15 cellular contexts compared by ENCODE assay signal in genomic region chr1:25033030-25033827, GRCh38.
DNase-seq lines count a peak whose midpoint lies in the region; ATAC-seq, FAIRE-seq and TF ChIP-seq lines count a peak whose summit lies in the region.
"Had no signal": no experiment of that assay in that cellular context is flagged by ENCODE, and none has a peak within 500 bp of the region (broad histone marks: within the 10 kb centered on the region; RNA-seq: fewer than 3 reads in every experiment).

No MANE protein-coding gene starts in this region.

- H3K4me1 Mint-ChIP-seq in CD4-positive, alpha-beta T cell (ENCODE audit: low read depth) = peaks cover 71% of the 10 kb centered on the region
- peaks cover 51% of the 10 kb centered on the region for H3K4me1 Mint-ChIP-seq in T-helper 17 cell

- 39% methylated on average over 12 of the region's 12 CpGs for WGBS in HepG2 (ENCODE audit: low lambda C conversion rate)

- H3K4me2 ChIP-seq in HepG2 (ENCODE audit: low read depth, low read length) = no peak overlapping the region

- ATAC-seq in CD4-positive, alpha-beta T cell (ENCODE audit: poor library complexity) = no peak
- no peak for ATAC-seq in T-helper 17 cell
- ATAC-seq in lower lobe of right lung = no peak
- ATAC-seq in upper lobe of right lung = no peak
- ATAC-seq in HepG2 = no peak

- no peaks in the 10 kb centered on the region for H3K27me3 Mint-ChIP-seq in CD4-positive, alpha-beta T cell
- H3K27me3 Mint-ChIP-seq in T-helper 17 cell = no peaks in the 10 kb centered on the region

- TF ChIP-seq CTCF in CD4-positive, alpha-beta T cell (IDR thresholded peaks at IDR 0.05) = no peak
- 0 out of 2 replicates have a peak, but pooled peaks have one; percentile 0 for TF ChIP-seq CTCF in GM12875 (IDR thresholded peaks at IDR 0.05; ENCODE audit: borderline replicate concordance, insufficient read depth, low read depth, low read length)
- no peak for TF ChIP-seq CTCF in lower lobe of right lung (IDR thresholded peaks at IDR 0.05)
- TF ChIP-seq CTCF in upper lobe of right lung (IDR thresholded peaks at IDR 0.05) = no peak
- TF ChIP-seq CTCF in HepG2 (CRISPR knock-in tag; IDR thresholded peaks at IDR 0.05) = no peak
- no peak for TF ChIP-seq CTCF in GM10266 (IDR thresholded peaks at IDR 0.05; ENCODE audit: control insufficient read depth, insufficient read depth, low read depth, missing control alignments)

- TF ChIP-seq POLR2A in HepG2 (IDR thresholded peaks at IDR 0.05; ENCODE audit: insufficient read depth in 1 of 2, low read depth in 2 of 2, low read length in 2 of 2) = no peak

- H3K27me3 ChIP-seq in CD4-positive, alpha-beta T cell (ENCODE audit: control insufficient read depth, insufficient read depth, low read length) = no peaks in the 10 kb centered on the region
- no peaks in the 10 kb centered on the region for H3K27me3 ChIP-seq in lower lobe of right lung (ENCODE audit: low read depth)
- H3K27me3 ChIP-seq in upper lobe of right lung = peaks cover under 1% of the 10 kb centered on the region
- H3K27me3 ChIP-seq in HepG2 (ENCODE audit: control insufficient read depth in 1 of 2, insufficient read depth in 2 of 2, low read length in 2 of 2) = peaks cover 3 to 29% of the 10 kb centered on the region in 2 experiments; a peak in 2 of 5 replicates

- TF ChIP-seq EP300 in HepG2 (IDR thresholded peaks at IDR 0.05; ENCODE audit: low read depth in 2 of 2, low read length in 2 of 2) (no peak), HepG2 (CRISPR knock-in tag; IDR thresholded peaks at IDR 0.05; ENCODE audit: borderline replicate concordance) (no peak)

- in situ Hi-C loops in HepG2 (cut with HindIII; ENCODE audit: extremely low pct_ligation_motif_present, low pct_unique_long_range_greater_than_20kb) = no loop called here

- TF ChIP-seq RAD21 in HepG2 (CRISPR knock-in tag; IDR thresholded peaks at IDR 0.05) = no peak

- no peak for DNase-seq in CD4-positive, alpha-beta T cell
- no peak for DNase-seq in T-helper 17 cell
- DNase-seq in lower lobe of right lung = no peak
- no peak for DNase-seq in SW 1271 (lab: John Stamatoyannopoulos, UW)
- DNase-seq in upper lobe of right lung = no peak
- no peak for DNase-seq in HepG2 (ENCODE audit: low spot score)
- no peak for DNase-seq in GM10266 (ENCODE audit: extremely low spot score)
- DNase-seq: NCI-H446 treated with DMSO at 0.1 percent for 48 hours; RPMI8226; stimulated activated CD4-positive, alpha-beta T cell treated with anti-CD3 and anti-CD28 coated beads, Interleukin-1b, Interleukin-23, amount 100 ng/mL, for 48 hours had no signal

- H3K4me3 ChIP-seq in GM12875 (ENCODE audit: low read depth, low read length) (peak overlapping the region; percentile 58), lower lobe of right lung (no peak overlapping the region), upper lobe of right lung (no peak overlapping the region), HepG2 (replicated peaks in 1 of 3; ENCODE audit: insufficient read depth in 1 of 3, low read depth in 2 of 3, low read length in 3 of 3) (no peak overlapping the region)
- H3K4me3 ChIP-seq: dorsolateral prefrontal cortex, gastroesophageal sphincter had no signal

- intact Hi-C loops in CD4-positive, alpha-beta T cell (cut with DNase I, micrococcal nuclease) = loop anchor here in 1 of 2 experiments (5.0 kb wide), 1 partner anchor 41 kb away; no protein-coding TSS in a partner anchor
- intact Hi-C loops in lower lobe of right lung (cut with DNase I) = no loop called here
- intact Hi-C loops in upper lobe of right lung (cut with DNase I) = no loop called here
- intact Hi-C loops in HepG2 (cut with micrococcal nuclease; ENCODE audit: unreplicated experiment) = no loop called here

- no peak overlapping the region for H2AFZ ChIP-seq in HepG2 (ENCODE audit: low read length)

- no peak for FAIRE-seq in HepG2 (lab: Jason Lieb, UNC)
- FAIRE-seq: D721Med had no signal

- BruUV-seq in HepG2 (replicated peaks; lab: Mats Ljungman, UMichigan) = no TSS peak

- H3K4me3 Mint-ChIP-seq in CD4-positive, alpha-beta T cell = peak overlapping the region; percentile 32
- H3K4me3 Mint-ChIP-seq in T-helper 17 cell = peak overlapping the region; percentile 39

- H3K9me3 Mint-ChIP-seq in CD4-positive, alpha-beta T cell = no peaks in the 10 kb centered on the region

- no peak overlapping the region for H3K9ac ChIP-seq in HepG2 (ENCODE audit: insufficient read depth, low read depth, low read length)

- H3K36me3 ChIP-seq in lower lobe of right lung (no peaks in the 10 kb centered on the region), upper lobe of right lung (no peaks in the 10 kb centered on the region), HepG2 (replicated peaks in 1 of 2; ENCODE audit: control insufficient read depth in 1 of 2, insufficient read depth in 2 of 2, low read length in 2 of 2) (no peaks in the 10 kb centered on the region)
- H3K36me3 ChIP-seq: gastroesophageal sphincter had no signal

- H3K79me2 ChIP-seq in HepG2 (ENCODE audit: insufficient read depth, low read length) = no peaks in the 10 kb centered on the region

- H3K27ac Mint-ChIP-seq in CD4-positive, alpha-beta T cell = peak overlapping the region; percentile 84
- H3K27ac Mint-ChIP-seq in T-helper 17 cell = peak overlapping the region; percentile 98
- H3K27ac Mint-ChIP-seq: progenitor cell of endocrine pancreas had no signal

- peak overlapping the region; percentile 84 for H3K27ac ChIP-seq in CD4-positive, alpha-beta T cell (ENCODE audit: low read depth, low read length)
- H3K27ac ChIP-seq in lower lobe of right lung (peak overlapping the region; percentile 38), upper lobe of right lung (no peak overlapping the region), HepG2 (ENCODE audit: extremely low read length, insufficient read depth, low read length) (no peak overlapping the region)

- H3K9me3 ChIP-seq in CD4-positive, alpha-beta T cell (ENCODE audit: control insufficient read depth, low read length) = no peaks in the 10 kb centered on the region
- H3K9me3 ChIP-seq in T-helper 17 cell (ENCODE audit: control insufficient read depth, low read length, poor library complexity, severe bottlenecking) = no peaks in the 10 kb centered on the region
- H3K9me3 ChIP-seq in lower lobe of right lung = no peaks in the 10 kb centered on the region
- no peaks in the 10 kb centered on the region for H3K9me3 ChIP-seq in upper lobe of right lung
- H3K9me3 ChIP-seq in HepG2 (ENCODE audit: low read length) = no peaks in the 10 kb centered on the region
- H3K9me3 ChIP-seq: gastroesophageal sphincter had no signal

- H3K36me3 Mint-ChIP-seq in CD4-positive, alpha-beta T cell (ENCODE audit: low read depth) = no peaks in the 10 kb centered on the region
- no peaks in the 10 kb centered on the region for H3K36me3 Mint-ChIP-seq in T-helper 17 cell (ENCODE audit: low read depth)

- no peaks in the 10 kb centered on the region for H4K20me1 ChIP-seq in HepG2 (ENCODE audit: insufficient read depth, low read length)

- H3K4me1 ChIP-seq in lower lobe of right lung (peaks cover 57% of the 10 kb centered on the region), upper lobe of right lung (peaks cover 25% of the 10 kb centered on the region), HepG2 (ENCODE audit: insufficient read depth, low read length) (peaks cover 7% of the 10 kb centered on the region; the same call in 1 of the 2 replicates)

- CTCF ChIA-PET in CD4-positive, alpha-beta T cell (lab: Charles Lee) = interaction anchor here (1.0 to 2.6 kb wide), 8 partner anchors 10 to 185 kb away, joined by 3 to 20 read pairs (median 6); no protein-coding TSS in a partner anchor
- CTCF ChIA-PET in HepG2 (lab: Yijun Ruan, JAX; ENCODE audit: low intra/inter-chr PET ratio, low total read pairs) = no interaction called here

- POLR2A ChIA-PET in CD4-positive, alpha-beta T cell (lab: Charles Lee) = interaction anchor here (1.3 to 7.5 kb wide), 4 partner anchors 10 to 108 kb away, joined by 4 to 100 read pairs (median 22); partner anchors contain the start of gene RUNX3
- POLR2A ChIA-PET in HepG2 (lab: Yijun Ruan, JAX) = no interaction called here

TF ChIP-seq in HepG2, 621 proteins besides CTCF, POLR2A, EP300 and RAD21 (continues in another document):
- no peak for TF ChIP-seq ATF5 (CRISPR knock-in tag; IDR thresholded peaks at IDR 0.05; ENCODE audit: low read depth)
- TF ChIP-seq, protein P1, sequence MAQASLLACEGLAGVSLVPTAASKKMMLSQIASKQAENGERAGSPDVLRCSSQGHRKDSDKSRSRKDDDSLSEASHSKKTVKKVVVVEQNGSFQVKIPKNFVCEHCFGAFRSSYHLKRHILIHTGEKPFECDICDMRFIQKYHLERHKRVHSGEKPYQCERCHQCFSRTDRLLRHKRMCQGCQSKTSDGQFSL (CRISPR knock-in tag; IDR thresholded peaks at IDR 0.05) = no peak
- TF ChIP-seq MED8 (CRISPR knock-in tag; IDR thresholded peaks at IDR 0.05; ENCODE audit: insufficient replicate concordance) = no peak
- no peak for TF ChIP-seq HOXA9 (CRISPR knock-in tag; IDR thresholded peaks at IDR 0.05; ENCODE audit: borderline replicate concordance)
- TF ChIP-seq, protein P2, sequence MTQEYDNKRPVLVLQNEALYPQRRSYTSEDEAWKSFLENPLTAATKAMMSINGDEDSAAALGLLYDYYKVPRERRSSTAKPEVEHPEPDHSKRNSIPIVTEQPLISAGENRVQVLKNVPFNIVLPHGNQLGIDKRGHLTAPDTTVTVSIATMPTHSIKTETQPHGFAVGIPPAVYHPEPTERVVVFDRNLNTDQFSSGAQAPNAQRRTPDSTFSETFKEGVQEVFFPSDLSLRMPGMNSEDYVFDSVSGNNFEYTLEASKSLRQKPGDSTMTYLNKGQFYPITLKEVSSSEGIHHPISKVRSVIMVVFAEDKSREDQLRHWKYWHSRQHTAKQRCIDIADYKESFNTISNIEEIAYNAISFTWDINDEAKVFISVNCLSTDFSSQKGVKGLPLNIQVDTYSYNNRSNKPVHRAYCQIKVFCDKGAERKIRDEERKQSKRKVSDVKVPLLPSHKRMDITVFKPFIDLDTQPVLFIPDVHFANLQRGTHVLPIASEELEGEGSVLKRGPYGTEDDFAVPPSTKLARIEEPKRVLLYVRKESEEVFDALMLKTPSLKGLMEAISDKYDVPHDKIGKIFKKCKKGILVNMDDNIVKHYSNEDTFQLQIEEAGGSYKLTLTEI (CRISPR knock-in tag; conservative IDR thresholded peaks at IDR 0.05) = no peak
- TF ChIP-seq ELF4 (CRISPR knock-in tag; IDR thresholded peaks at IDR 0.05; ENCODE audit: borderline replicate concordance) = no peak
- TF ChIP-seq ZNF782 (CRISPR knock-in tag; IDR thresholded peaks at IDR 0.05; ENCODE audit: borderline replicate concordance) = no peak
- TF ChIP-seq ZNF766 (CRISPR knock-in tag; IDR thresholded peaks at IDR 0.05; ENCODE audit: borderline replicate concordance) = no peak
- no peak for TF ChIP-seq ZNF615 (CRISPR knock-in tag; IDR thresholded peaks at IDR 0.05; ENCODE audit: borderline replicate concordance)

Comparison
In these comparisons a context has a peak if more than half of its experiments do, and no peak if none do; other contexts are left out.
1. H3K27ac ChIP-seq: peak in CD4-positive, alpha-beta T cell (single experiment) and lower lobe of right lung (single experiment); none in upper lobe of right lung (single experiment) and HepG2 (single experiment).